In genomic region chr18:80034068-80034851, GRCh38 we compare ENCODE assay signal across 8 cellular contexts. TPM values are rescaled to one million over a fixed set of nuclear protein-coding genes. Genes with fewer than 3 reads are reported as not detected.
DNase-seq lines count a peak whose midpoint lies in the region; ATAC-seq and TF ChIP-seq lines count a peak whose summit lies in the region.

A gene with protein sequence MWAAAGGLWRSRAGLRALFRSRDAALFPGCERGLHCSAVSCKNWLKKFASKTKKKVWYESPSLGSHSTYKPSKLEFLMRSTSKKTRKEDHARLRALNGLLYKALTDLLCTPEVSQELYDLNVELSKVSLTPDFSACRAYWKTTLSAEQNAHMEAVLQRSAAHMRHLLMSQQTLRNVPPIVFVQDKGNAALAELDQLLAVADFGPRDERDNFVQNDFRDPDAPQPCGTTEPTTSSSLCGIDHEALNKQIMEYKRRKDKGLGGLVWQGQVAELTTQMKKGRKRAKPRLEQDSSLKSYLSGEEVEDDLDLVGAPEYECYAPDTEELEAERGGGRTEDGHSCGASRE (plus strand): TSS chr18:80034434. CDS start chr18:80034496, 62 bp downstream.

- H3K27me3 Mint-ChIP-seq in activated T-cell treated with anti-CD3 and anti-CD28 coated beads, Interleukin-2, amount 50 U/mL, for 24 hours: no peaks in the 10 kb centered on the region

- H3K27ac ChIP-seq in PC-9 (peak within 1 kb of the TSS; percentile 68), muscle layer of duodenum (ENCODE audit: low read length) (peak within 1 kb of the TSS; percentile 72)

- H3K36me3 ChIP-seq in PC-9 (ENCODE audit: low read depth): 0 out of 2 replicates have a peak, but pooled peaks cover 6% of the 10 kb centered on the region
- peaks cover 4 to 21% of the 10 kb centered on the region in 2 donors for H3K36me3 ChIP-seq in muscle layer of duodenum (ENCODE audit: control insufficient read depth in 1 of 2, insufficient read depth in 2 of 2, low read length in 2 of 2)

- no peaks in the 10 kb centered on the region for H3K9me2 ChIP-seq in PC-9 (ENCODE audit: insufficient read depth)

- CTCF ChIA-PET in PC-9 (lab: Charles Lee): no interaction called here

- ATAC-seq in GM21717 (IDR thresholded peaks at IDR 0.05; ENCODE audit: unreplicated experiment) (peak; percentile 70), esophagus mucosa (peak; percentile 93)

- no TSS peak for BruUV-seq in PC-9 (replicated peaks; lab: Mats Ljungman, UMichigan)

- DNase-seq in DMS53 (lab: John Stamatoyannopoulos, UW): peak; percentile 100
- DNase-seq in KBM-7: peak; percentile 92
- DNase-seq in PC-9: peak; percentile 85 to 96
- DNase-seq in activated T-cell treated with anti-CD3 and anti-CD28 coated beads, Interleukin-2, amount 50 U/mL, for 24 hours: peak; percentile 100
- peak; percentile 99 to 100 for DNase-seq in stimulated activated CD8-positive, alpha-beta memory T cell treated with anti-CD3 and anti-CD28 coated beads, Interleukin-7, amount 100 ng/mL, for 4 hours (ENCODE audit: low read depth in 2 of 2)

- TF ChIP-seq CTCF in PC-9 (conservative IDR thresholded peaks at IDR 0.05): peak; percentile 61

- POLR2A ChIA-PET in PC-9 (lab: Charles Lee; ENCODE audit: unreplicated experiment): interaction anchor here (0.5 to 1.1 kb wide), 5 partner anchors 45 to 187 kb away, joined by 4 to 7 read pairs (median 4); partner anchors contain the start of gene ADNP2

- H3K27ac Mint-ChIP-seq in activated T-cell treated with anti-CD3 and anti-CD28 coated beads, Interleukin-2, amount 50 U/mL, for 24 hours: peak within 1 kb of the TSS; percentile 95

- peaks cover 54% of the 10 kb centered on the region for H3K36me3 Mint-ChIP-seq in activated T-cell treated with anti-CD3 and anti-CD28 coated beads, Interleukin-2, amount 50 U/mL, for 24 hours (ENCODE audit: low read depth)

- H3K4me1 ChIP-seq in PC-9 (replicated peaks; ENCODE audit: insufficient read depth) (peaks cover 20% of the 10 kb centered on the region), muscle layer of duodenum (ENCODE audit: control insufficient read depth in 1 of 2, insufficient read depth in 2 of 2, low read length in 2 of 2) (peaks cover 5 to 13% of the 10 kb centered on the region in 2 donors)

- H3K4me2 ChIP-seq in PC-9: peak within 1 kb of the TSS; percentile 90

- peaks cover 33% of the 10 kb centered on the region for H3K4me1 Mint-ChIP-seq in activated T-cell treated with anti-CD3 and anti-CD28 coated beads, Interleukin-2, amount 50 U/mL, for 24 hours (ENCODE audit: low read depth)

- no peaks in the 10 kb centered on the region for H4K20me1 ChIP-seq in PC-9 (ENCODE audit: insufficient read depth)

- peak within 1 kb of the TSS; percentile 90 for H3K4me3 Mint-ChIP-seq in activated T-cell treated with anti-CD3 and anti-CD28 coated beads, Interleukin-2, amount 50 U/mL, for 24 hours

- H3K9me3 Mint-ChIP-seq in activated T-cell treated with anti-CD3 and anti-CD28 coated beads, Interleukin-2, amount 50 U/mL, for 24 hours: peaks cover 3% of the 10 kb centered on the region

- H2AFZ ChIP-seq in PC-9: peak within 1 kb of the TSS; percentile 84

- no peaks in the 10 kb centered on the region for H3F3A ChIP-seq in PC-9 (ENCODE audit: insufficient read depth, low read depth)

- no peaks in the 10 kb centered on the region for H3K9me3 ChIP-seq in PC-9 (ENCODE audit: insufficient read depth, low read depth)
- H3K9me3 ChIP-seq in muscle layer of duodenum (ENCODE audit: control insufficient read depth in 1 of 2, low read length in 2 of 2): peaks cover 0 to under 1% of the 10 kb centered on the region in 2 donors

- intact Hi-C loops in PC-9 (cut with micrococcal nuclease; ENCODE audit: unreplicated experiment): loop anchor here (1.0 to 2.0 kb wide), 2 partner anchors 45 to 75 kb away; partner anchors contain the start of genes ADNP2 and TXNL4A

- H3K27me3 ChIP-seq in PC-9 (ENCODE audit: insufficient read depth, low read depth) (no peaks in the 10 kb centered on the region), muscle layer of duodenum (ENCODE audit: low read depth, low read length) (no peaks in the 10 kb centered on the region)

- peaks cover 28% of the 10 kb centered on the region for H3K79me2 ChIP-seq in PC-9 (ENCODE audit: low read depth)

- H3K4me3 ChIP-seq in PC-9 (peak within 1 kb of the TSS; percentile 84), muscle layer of duodenum (ENCODE audit: low read depth in 1 of 2, low read length in 2 of 2) (peak within 1 kb of the TSS; percentile 88 to 92)

- in situ Hi-C loops in KBM-7 (cut with MboI; ENCODE audit: low pct_unique_long_range_greater_than_20kb, low sequenced_read_pairs): no loop called here

RNA-seq across cellular contexts. Expression of the gene that starts here (rescaled TPM):
- total RNA-seq in PC-9 (2021) (22.4 and 25.1 TPM in 2 replicates), esophagus mucosa (19.4 TPM)

Comparison
In these comparisons a context has a peak if more than half of its experiments do, and no peak if none do; other contexts are left out.
1. Peak in every context shown above with its lines: DNase-seq, ATAC-seq, H3K4me3 ChIP-seq and H3K27ac ChIP-seq.